In the genomic region with DNA sequence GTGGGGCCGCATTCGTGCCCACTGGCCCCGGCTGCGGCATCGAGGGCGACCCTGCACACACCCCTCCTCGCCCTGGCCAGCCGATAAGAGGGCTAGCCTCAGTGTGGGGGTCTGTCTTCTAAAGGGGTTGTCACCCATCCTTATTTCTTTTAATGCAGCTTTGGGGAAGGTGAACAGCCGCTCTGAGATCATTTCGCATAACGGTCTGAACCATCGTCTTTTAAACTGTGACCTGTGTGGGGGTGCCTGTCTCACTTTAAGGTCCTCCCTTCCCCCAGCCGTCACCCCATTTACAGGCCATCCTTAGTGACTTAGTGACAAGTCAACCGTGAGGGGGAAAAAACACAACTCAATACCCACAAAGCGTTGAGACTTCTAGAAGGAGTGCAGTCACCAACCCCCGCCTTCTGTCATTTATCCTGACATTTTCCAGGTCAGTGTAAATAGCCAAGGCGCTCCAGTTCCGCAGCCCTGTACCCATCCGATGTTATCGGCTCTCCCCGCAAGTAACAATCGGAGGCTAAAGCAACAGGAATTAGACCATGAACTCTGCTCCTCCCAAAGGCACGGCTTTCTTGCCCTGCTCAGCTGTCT, we compare ENCODE assay signal across 8 cellular contexts. TPM values are rescaled to one million over a fixed set of nuclear protein-coding genes. Genes with fewer than 3 reads are reported as not detected.
DNase-seq lines count a peak whose midpoint lies in the region; ATAC-seq, FAIRE-seq and TF ChIP-seq lines count a peak whose summit lies in the region.

No MANE protein-coding gene starts in this region.

- H3K27ac ChIP-seq in DND-41 (ENCODE audit: low read length) (no peak overlapping the region), right cardiac atrium (ENCODE audit: low read length) (peak overlapping the region; percentile 84)

- DNase-seq in DND-41 (no peak), GM20000 (ENCODE audit: low spot score) (peak; percentile 50), HTR-8/SVneo (ENCODE audit: insufficient read length, low spot score) (peak; percentile 34), adipocyte (ENCODE audit: low read depth) (peak; percentile 62), right cardiac atrium (peak in 2 of 3 donors; percentile 27 to 60), progenitor cell of endocrine pancreas (ENCODE audit: low spot score, unreplicated experiment) (peak; percentile 18), NCI-H2029 (lab: John Stamatoyannopoulos, UW) (no peak)
- no peak for DNase-seq in stimulated activated naive CD4-positive, alpha-beta T cell treated with Interleukin-2 at 50 U/mL for 16 hours (lab: John Stamatoyannopoulos, UW)

- H3K4me3 Mint-ChIP-seq in progenitor cell of endocrine pancreas (ENCODE audit: low read depth): peak overlapping the region; percentile 94

- no peaks in the 10 kb centered on the region for H3K79me2 ChIP-seq in DND-41 (ENCODE audit: insufficient read depth, low read length)

- no peak overlapping the region for H2AFZ ChIP-seq in DND-41 (ENCODE audit: low read depth, low read length)

- H3K4me1 ChIP-seq in DND-41 (ENCODE audit: insufficient read depth, low read length) (peaks cover 12% of the 10 kb centered on the region), adipocyte (ENCODE audit: control insufficient read depth, insufficient read depth, low read length) (peaks cover 17% of the 10 kb centered on the region), right cardiac atrium (ENCODE audit: control insufficient read depth, insufficient read depth, low read length) (no peaks in the 10 kb centered on the region)

- peak; percentile 23; the same call in 2 of the 3 replicates for ATAC-seq in DND-41 (ENCODE audit: insufficient read depth, low read depth)
- ATAC-seq in right cardiac atrium: peak; percentile 8 to 47

- H3K4me3 ChIP-seq in DND-41 (ENCODE audit: low read depth in 1 of 2, low read length in 2 of 2) (peak overlapping the region in 1 of 2 experiments; percentile 50; a peak in 2 of 4 replicates), adipocyte (ENCODE audit: low read length) (peak overlapping the region; percentile 85), right cardiac atrium (ENCODE audit: low read length) (peak overlapping the region; percentile 99)

- TF ChIP-seq CTCF in DND-41 (IDR thresholded peaks at IDR 0.05; ENCODE audit: borderline replicate concordance, extremely low read depth, low read length, poor library complexity, severe bottlenecking) (no peak), GM20000 (IDR thresholded peaks at IDR 0.05; ENCODE audit: extremely low read depth, missing control alignments) (no peak), progenitor cell of endocrine pancreas (IDR thresholded peaks at IDR 0.05; ENCODE audit: unreplicated experiment) (no peak)

- FAIRE-seq in HTR-8/SVneo (lab: Jason Lieb, UNC): peak; percentile 33

- no peaks in the 10 kb centered on the region for H4K20me1 ChIP-seq in DND-41 (ENCODE audit: insufficient read depth, low read length)

- H3K27me3 ChIP-seq in DND-41 (ENCODE audit: insufficient read depth, low read length, poor library complexity): peaks cover 61% of the 10 kb centered on the region
- H3K27me3 ChIP-seq in adipocyte (replicated peaks; ENCODE audit: control insufficient read depth, insufficient read depth, low read length): no peaks in the 10 kb centered on the region
- no peaks in the 10 kb centered on the region for H3K27me3 ChIP-seq in right cardiac atrium (ENCODE audit: control insufficient read depth, insufficient read depth)

- WGBS in right cardiac atrium: under 1% methylated on average over 23 of the region's 23 CpGs

- H3K9me3 ChIP-seq in DND-41 (ENCODE audit: insufficient read depth, low read length, severe bottlenecking) (no peaks in the 10 kb centered on the region), adipocyte (ENCODE audit: control insufficient read depth, low read length) (no peaks in the 10 kb centered on the region), right cardiac atrium (ENCODE audit: control insufficient read depth, low read length) (no peaks in the 10 kb centered on the region)

- H3K27me3 Mint-ChIP-seq in progenitor cell of endocrine pancreas: peaks cover 4% of the 10 kb centered on the region

- intact Hi-C loops in right cardiac atrium (cut with DNase I): loop anchor here in 1 of 4 donors (5.0 kb wide), 1 partner anchor 41 kb away; no protein-coding TSS in a partner anchor

- H3K9me3 Mint-ChIP-seq in progenitor cell of endocrine pancreas (ENCODE audit: low read depth): no peaks in the 10 kb centered on the region

- peak overlapping the region; percentile 63 for H3K4me2 ChIP-seq in DND-41 (ENCODE audit: insufficient read depth, low read length)

- peaks cover 22% of the 10 kb centered on the region for H3K4me1 Mint-ChIP-seq in progenitor cell of endocrine pancreas (ENCODE audit: low read depth)

- no peaks in the 10 kb centered on the region for H3K36me3 ChIP-seq in DND-41 (ENCODE audit: insufficient read depth, low read length)
- no peaks in the 10 kb centered on the region for H3K36me3 ChIP-seq in adipocyte (ENCODE audit: control insufficient read depth, insufficient read depth, low read length, severe bottlenecking)

- peak overlapping the region; percentile 97 for H3K27ac Mint-ChIP-seq in progenitor cell of endocrine pancreas

- peak overlapping the region; percentile 7; the same call in 1 of the 2 replicates for H3K9ac ChIP-seq in DND-41 (ENCODE audit: low read depth, low read length)
- peak overlapping the region; percentile 85 for H3K9ac ChIP-seq in adipocyte (ENCODE audit: low read length)

- H3K36me3 Mint-ChIP-seq in progenitor cell of endocrine pancreas (ENCODE audit: insufficient read depth): no peaks in the 10 kb centered on the region

RNA-seq across cellular contexts. Expression of gene DENND5B, which starts 0.5 kb away (rescaled TPM):
- total RNA-seq in right cardiac atrium (10 to 100 TPM; 33.1 to 38.7 (median 37.4) TPM), progenitor cell of endocrine pancreas (34.6 and 35.0 TPM in 2 replicates)
- polyA plus RNA-seq in right cardiac atrium: 9.6 TPM

Comparison
In these comparisons a context has a peak if more than half of its experiments do, and no peak if none do; other contexts are left out.
1. DNase-seq: peak in GM20000 (single experiment), HTR-8/SVneo (single experiment), adipocyte (single experiment), right cardiac atrium (2 of 3) and progenitor cell of endocrine pancreas (single experiment); none in DND-41 (single experiment), NCI-H2029 (single experiment) and stimulated activated naive CD4-positive, alpha-beta T cell treated with Interleukin-2 at 50 U/mL for 16 hours (single experiment).